Comparison of ENCODE assay signal across 8 cellular contexts in the genomic region with DNA sequence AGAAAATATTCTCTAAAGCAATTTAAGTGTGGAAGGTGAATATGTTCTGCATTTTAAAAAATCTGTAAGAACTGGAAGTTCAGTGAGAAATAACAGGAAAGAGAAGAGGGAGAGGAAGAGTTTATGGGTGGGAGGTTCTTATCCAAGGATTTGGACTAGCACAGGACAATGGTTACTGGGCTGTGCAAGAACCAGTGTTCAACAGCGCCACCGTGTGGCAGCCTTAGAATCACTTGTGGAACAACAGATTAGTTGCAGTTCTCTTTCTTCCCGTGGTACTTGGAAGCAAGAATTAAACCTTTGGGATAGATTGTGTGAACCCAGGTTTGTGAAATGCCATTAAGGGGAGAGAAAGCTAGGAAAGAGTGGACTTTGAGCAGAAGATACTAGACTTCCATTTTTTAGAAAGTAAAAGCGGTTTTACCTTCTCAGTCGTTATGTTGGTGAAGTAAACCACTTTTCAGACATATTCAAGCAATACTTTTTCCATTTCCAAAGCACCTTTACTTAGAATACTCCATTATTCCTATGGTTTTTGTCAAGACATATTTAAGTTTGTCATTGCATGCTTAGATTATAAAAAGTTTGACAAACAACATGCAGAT.
DNase-seq lines count a peak whose midpoint lies in the region; ATAC-seq, FAIRE-seq and TF ChIP-seq lines count a peak whose summit lies in the region.

No MANE protein-coding gene starts in this region.

- no peak for ATAC-seq in HG03196 (IDR thresholded peaks at IDR 0.05; ENCODE audit: unreplicated experiment)

- no peak for TF ChIP-seq POLR2A in suprapubic skin (IDR thresholded peaks at IDR 0.05)

- DNase-seq in activated CD8-positive, alpha-beta memory T cell treated with anti-CD3 and anti-CD28 coated beads for 48 hours (ENCODE audit: low read depth in 2 of 3, low spot score in 2 of 3): peak in 2 of 3 experiments; percentile 1 to 56
- no peak for DNase-seq in activated CD8-positive, alpha-beta memory T cell treated with anti-CD3 and anti-CD28 coated beads, Interleukin-2, amount 50 U/mL, for 4 hours
- DNase-seq in NCI-H226 (peak; percentile 13), bronchial epithelial cell (ENCODE audit: low read depth) (peak; percentile 23), small intestine (peak; percentile 5), superior temporal gyrus (ENCODE audit: extremely low spot score) (no peak), suprapubic skin (ENCODE audit: low spot score in 2 of 2) (no peak)

- H3K27ac ChIP-seq in small intestine (ENCODE audit: low read depth in 1 of 2, low read length in 1 of 2) (no peak overlapping the region), suprapubic skin (no peak overlapping the region)

- FAIRE-seq in bronchial epithelial cell (lab: Jason Lieb, UNC) (no peak), small intestine (lab: Jason Lieb, UNC) (no peak)

- no peaks in the 10 kb centered on the region for H3K4me1 ChIP-seq in small intestine (ENCODE audit: control insufficient read depth in 2 of 2, insufficient read depth in 1 of 2, low read depth in 1 of 2, low read length in 1 of 2)
- no peaks in the 10 kb centered on the region for H3K4me1 ChIP-seq in suprapubic skin

- H3K9me3 ChIP-seq in small intestine (ENCODE audit: control insufficient read depth, low read depth) (peaks cover 3% of the 10 kb centered on the region), suprapubic skin (peaks cover 14% of the 10 kb centered on the region)

- 48 to 58% (median 54%) methylated on average over 5 of the region's 5 CpGs for WGBS in small intestine, 3 donors
- 52% methylated on average over 5 of the region's 5 CpGs for WGBS in suprapubic skin

- no peak for TF ChIP-seq EP300 in suprapubic skin (IDR thresholded peaks at IDR 0.05)

- no peaks in the 10 kb centered on the region for H3K36me3 ChIP-seq in bronchial epithelial cell (ENCODE audit: control insufficient read depth, insufficient read depth, low read length)
- no peaks in the 10 kb centered on the region for H3K36me3 ChIP-seq in small intestine (ENCODE audit: control insufficient read depth in 2 of 2, insufficient read depth in 2 of 2, low read length in 2 of 2)
- H3K36me3 ChIP-seq in suprapubic skin: no peaks in the 10 kb centered on the region

- no peak overlapping the region for H3K4me3 ChIP-seq in bronchial epithelial cell (ENCODE audit: low read depth, low read length)
- no peak overlapping the region for H3K4me3 ChIP-seq in small intestine (ENCODE audit: low read depth in 1 of 2, low read length in 2 of 2)
- no peak overlapping the region for H3K4me3 ChIP-seq in suprapubic skin

- H3K27me3 ChIP-seq in bronchial epithelial cell (ENCODE audit: control insufficient read depth, insufficient read depth, low read length): no peaks in the 10 kb centered on the region
- H3K27me3 ChIP-seq in small intestine (ENCODE audit: control insufficient read depth in 2 of 2, insufficient read depth in 2 of 2, low read length in 2 of 2): no peaks in the 10 kb centered on the region
- H3K27me3 ChIP-seq in suprapubic skin: no peaks in the 10 kb centered on the region

- peak; percentile 60 for TF ChIP-seq CTCF in bronchial epithelial cell (IDR thresholded peaks at IDR 0.05; ENCODE audit: insufficient read depth, low read length, severe bottlenecking)
- TF ChIP-seq CTCF in suprapubic skin (IDR thresholded peaks at IDR 0.05): no peak

Comparison
In these comparisons a context has a peak if more than half of its experiments do, and no peak if none do; other contexts are left out.
1. DNase-seq: peak in activated CD8-positive, alpha-beta memory T cell treated with anti-CD3 and anti-CD28 coated beads for 48 hours (2 of 3), NCI-H226 (single experiment), bronchial epithelial cell (single experiment) and small intestine (single experiment); none in activated CD8-positive, alpha-beta memory T cell treated with anti-CD3 and anti-CD28 coated beads, Interleukin-2, amount 50 U/mL, for 4 hours (single experiment), superior temporal gyrus (single experiment) and suprapubic skin (0 of 2).